Comparison of ENCODE assay signal across 25 cellular contexts in genomic region chr2:240815761-240816583, GRCh38. TPM values are rescaled to one million over a fixed set of nuclear protein-coding genes. Genes with fewer than 3 reads are reported as not detected.
A peak's percentile ranks its signal among the peaks of the same experiment; 100 is the strongest.
DNase-seq lines count a peak whose midpoint lies in the region; ATAC-seq and TF ChIP-seq lines count a peak whose summit lies in the region.
"Had no signal": no experiment of that assay in that cellular context is flagged by ENCODE, and none has a peak within 500 bp of the region (broad histone marks: within the 10 kb centered on the region; RNA-seq: fewer than 3 reads in every experiment).

No MANE protein-coding gene starts in this region.

- no peak overlapping the region for H3K27ac ChIP-seq in OCI-LY7 (ENCODE audit: low read depth, low read length, poor library complexity, severe bottlenecking)
- H3K27ac ChIP-seq: BLaER1 treated with 17β-estradiol and CSF1 and Interleukin-3, amounts not matched to agents 10 nM and 100 nM; KMS-11; RWPE1; upper lobe of right lung had no signal

- H3K9me3 ChIP-seq in OCI-LY7 (ENCODE audit: low read length), result 0 out of 2 replicates have a peak, but pooled peaks cover 5% of the 10 kb centered on the region
- H3K9me3 ChIP-seq: upper lobe of right lung had no signal

- POLR2A ChIA-PET in WTC11 (lab: Charles Lee) (no interaction called here), OCI-LY7 (lab: Charles Lee) (no interaction called here)

- ATAC-seq in Right ventricle myocardium inferior (no peak), left ventricle myocardium superior (no peak), WTC11 (no peak)
- ATAC-seq: activated CD8-positive, alpha-beta T cell treated with anti-CD3 and anti-CD28 coated beads for 36 hours; activated T-cell treated with anti-CD3 and anti-CD28 coated beads, Interleukin-2, amount 50 U/mL, for 72 hours; upper lobe of right lung had no signal

- no peak overlapping the region for H2AFZ ChIP-seq in OCI-LY7 (ENCODE audit: low read length)

- TF ChIP-seq CTCF in WTC11 (IDR thresholded peaks at IDR 0.05) (no peak), OCI-LY7 (conservative IDR thresholded peaks at IDR 0.05; ENCODE audit: low read length) (no peak)

- DNase-seq in Right ventricle myocardium inferior (ENCODE audit: missing footprints) (peak; percentile 48), left ventricle myocardium superior (no peak), WTC11 (ENCODE audit: low spot score) (no peak), mesenteric fat pad (ENCODE audit: low spot score) (peak; percentile 62), ureter (ENCODE audit: low spot score) (peak; percentile 36), NCI-H2107 treated with DMSO at 0.1 percent for 48 hours (lab: John Stamatoyannopoulos, UW; ENCODE audit: unreplicated experiment) (no peak), OCI-LY7 (ENCODE audit: low spot score) (no peak), OCI-M2 (lab: John Stamatoyannopoulos, UW; ENCODE audit: unreplicated experiment) (no peak)
- DNase-seq: activated CD4-positive, CD25-positive, alpha-beta regulatory T cell; activated CD8-positive, alpha-beta T cell treated with anti-CD3 and anti-CD28 coated beads for 36 hours; activated naive CD8-positive, alpha-beta T cell treated with anti-CD3 and anti-CD28 coated beads, Interleukin-2, amount 10 ng/mL, durations not matched to agents 7 days and 5 days; activated T-cell treated with anti-CD3 and anti-CD28 coated beads, Interleukin-2, amount 50 U/mL, for 72 hours; foreskin melanocyte; hippocampal formation; NCI-H146; NCI-H2171; NCI-H69; occipital lobe had no signal

- H3K27me3 Mint-ChIP-seq in WTC11 (ENCODE audit: low read depth), result no peaks in the 10 kb centered on the region; the same call in 1 of the 2 replicates

- H3K9me3 Mint-ChIP-seq in WTC11, result peaks cover 9% of the 10 kb centered on the region

- peaks cover 32% of the 10 kb centered on the region for H3K4me1 Mint-ChIP-seq in WTC11
- H3K4me1 Mint-ChIP-seq: activated naive CD8-positive, alpha-beta T cell treated with anti-CD3 and anti-CD28 coated beads, Interleukin-2, amount 10 ng/mL, durations not matched to agents 7 days and 5 days had no signal

- no peaks in the 10 kb centered on the region for H4K20me1 ChIP-seq in OCI-LY7 (ENCODE audit: insufficient read depth, low read length)

- no peaks in the 10 kb centered on the region for H3K79me2 ChIP-seq in OCI-LY7 (ENCODE audit: insufficient read depth, low read depth, low read length)

- no peak overlapping the region for H3K4me2 ChIP-seq in OCI-LY7 (ENCODE audit: low read length)
- H3K4me2 ChIP-seq: BLaER1 treated with 17β-estradiol and CSF1 and Interleukin-3, amounts not matched to agents 10 nM and 100 nM; KMS-11 had no signal

- intact Hi-C loops in Right ventricle myocardium inferior (cut with DNase I) (no loop called here), left ventricle myocardium superior (cut with micrococcal nuclease) (no loop called here), OCI-LY7 (cut with micrococcal nuclease; ENCODE audit: unreplicated experiment) (no loop called here)

- no peaks in the 10 kb centered on the region for H3K36me3 ChIP-seq in OCI-LY7 (ENCODE audit: insufficient read depth, low read length)
- H3K36me3 ChIP-seq: BLaER1 treated with 17β-estradiol and CSF1 and Interleukin-3, amounts not matched to agents 10 nM and 100 nM; upper lobe of right lung had no signal

- H3K4me3 ChIP-seq in OCI-LY7 (ENCODE audit: low read depth, low read length, poor library complexity, severe bottlenecking), result no peak overlapping the region
- H3K4me3 ChIP-seq: BLaER1 treated with 17β-estradiol and CSF1 and Interleukin-3, amounts not matched to agents 10 nM and 100 nM; HAP-1; lung; upper lobe of right lung had no signal

- CTCF ChIA-PET in WTC11 (lab: Charles Lee) (interaction anchor here (0.9 to 1.1 kb wide), 2 partner anchors 25 to 35 kb away, joined by 3 read pairs; no protein-coding TSS in a partner anchor), OCI-LY7 (lab: Charles Lee; ENCODE audit: unreplicated experiment) (no interaction called here)

- H3K9me2 ChIP-seq in OCI-LY7 (ENCODE audit: insufficient read depth, low read length), result no peaks in the 10 kb centered on the region

- H3K4me1 ChIP-seq in OCI-LY7 (ENCODE audit: insufficient read depth, low read length, poor library complexity, severe bottlenecking), result no peaks in the 10 kb centered on the region

- peak overlapping the region; percentile 72 for H3K27ac Mint-ChIP-seq in WTC11
- H3K27ac Mint-ChIP-seq: activated CD8-positive, alpha-beta T cell treated with anti-CD3 and anti-CD28 coated beads for 36 hours; activated naive CD8-positive, alpha-beta T cell treated with anti-CD3 and anti-CD28 coated beads, Interleukin-2, amount 10 ng/mL, durations not matched to agents 7 days and 5 days; activated T-cell treated with anti-CD3 and anti-CD28 coated beads, Interleukin-2, amount 50 U/mL, for 72 hours had no signal

- peaks cover 40% of the 10 kb centered on the region for H3K36me3 Mint-ChIP-seq in WTC11
- H3K36me3 Mint-ChIP-seq: activated naive CD8-positive, alpha-beta T cell treated with anti-CD3 and anti-CD28 coated beads, Interleukin-2, amount 10 ng/mL, durations not matched to agents 7 days and 5 days had no signal

- H3K4me3 Mint-ChIP-seq in WTC11, result no peak overlapping the region
- H3K4me3 Mint-ChIP-seq: activated CD8-positive, alpha-beta T cell treated with anti-CD3 and anti-CD28 coated beads for 36 hours; activated naive CD8-positive, alpha-beta T cell treated with anti-CD3 and anti-CD28 coated beads, Interleukin-2, amount 10 ng/mL, durations not matched to agents 7 days and 5 days; activated T-cell treated with anti-CD3 and anti-CD28 coated beads, Interleukin-2, amount 50 U/mL, for 72 hours had no signal

- no TSS peak for BruUV-seq in OCI-LY7 (replicated peaks; lab: Mats Ljungman, UMichigan)

TF ChIP-seq in WTC11, 78 proteins besides CTCF, POLR2A, EP300 and RAD21:
- TF ChIP-seq ZNF138 (CRISPR knock-in tag; conservative IDR thresholded peaks at IDR 0.05) (no peak), ZNF396 (CRISPR knock-in tag; IDR thresholded peaks at IDR 0.05; ENCODE audit: borderline replicate concordance) (no peak), NFATC4 (CRISPR knock-in tag; IDR thresholded peaks at IDR 0.05) (no peak)

RNA-seq across cellular contexts. Expression of gene KIF1A, which starts 4.0 kb away (rescaled TPM):
- 1.5 TPM for total RNA-seq in Right ventricle myocardium inferior
- 1.6 TPM for total RNA-seq in left ventricle myocardium superior
- total RNA-seq in WTC11 (2021), result 218 to 279 TPM (median 222 TPM) in 3 replicates
- total RNA-seq in mesenteric fat pad, result not detected
- 1.2 TPM for total RNA-seq in ureter
- not detected in 2 replicates for total RNA-seq in OCI-LY7 (2014; rRNA removed; shearing (Covaris generic))
- not detected in 2 replicates for total RNA-seq in OCI-LY7 (2022)

RNA-seq across cellular contexts. Expression of gene AGXT, which starts 52.7 kb away (rescaled TPM):
- not detected for total RNA-seq in Right ventricle myocardium inferior
- total RNA-seq in left ventricle myocardium superior, result 0.12 TPM
- total RNA-seq in WTC11 (2021), result 0.16 to 0.37 TPM (median 0.24 TPM) in 3 replicates
- total RNA-seq in mesenteric fat pad, result 0.32 TPM
- 0.31 TPM for total RNA-seq in ureter
- not detected in 2 replicates for total RNA-seq in OCI-LY7 (2014; rRNA removed; shearing (Covaris generic))
- total RNA-seq in OCI-LY7 (2022), result not detected in 2 replicates
- total RNA-seq: activated CD8-positive, alpha-beta T cell treated with anti-CD3 and anti-CD28 coated beads for 36 hours; activated naive CD8-positive, alpha-beta T cell treated with anti-CD3 and anti-CD28 coated beads, Interleukin-2, amount 10 ng/mL, durations not matched to agents 7 days and 5 days; activated T-cell treated with anti-CD3 and anti-CD28 coated beads, Interleukin-2, amount 50 U/mL, for 72 hours; cerebellum; occipital lobe; upper lobe of right lung had no signal

Comparison
In these comparisons a context has a peak if more than half of its experiments do, and no peak if none do; other contexts are left out.
1. DNase-seq: peak in Right ventricle myocardium inferior (single experiment), mesenteric fat pad (single experiment) and ureter (single experiment); none in left ventricle myocardium superior (single experiment), WTC11 (single experiment), NCI-H2107 treated with DMSO at 0.1 percent for 48 hours (single experiment), OCI-LY7 (single experiment) and OCI-M2 (single experiment).
2. RNA of gene KIF1A, which starts 4.0 kb away (total RNA-seq): 218 to 279 TPM in WTC11; 1.6 TPM in left ventricle myocardium superior (single experiment), 1.5 TPM in Right ventricle myocardium inferior (single experiment), 1.2 TPM in ureter (single experiment), not detected in mesenteric fat pad (single experiment) and not detected in OCI-LY7; every median in the first group is over 10 times any median in the second.